In genomic region chr9:133477992-133478850, GRCh38 we compare ENCODE assay signal across 6 cellular contexts. TPM values are rescaled to one million over a fixed set of nuclear protein-coding genes. Genes with fewer than 3 reads are reported as not detected.
A peak's percentile ranks its signal among the peaks of the same experiment; 100 is the strongest.
DNase-seq lines count a peak whose midpoint lies in the region; ATAC-seq and TF ChIP-seq lines count a peak whose summit lies in the region.

No MANE protein-coding gene starts in this region.

- POLR2A ChIA-PET in SK-N-SH (lab: Yijun Ruan, JAX): interaction anchor here (0.6 to 2.3 kb wide), 8 partner anchors 9 to 88 kb away, joined by 3 to 15 read pairs (median 4); partner anchors contain the start of gene CACFD1

- TF ChIP-seq POLR2A in tibial nerve (IDR thresholded peaks at IDR 0.05) (no peak), adrenal gland (IDR thresholded peaks at IDR 0.05) (no peak)

- H3K9ac ChIP-seq in SK-N-SH: peak overlapping the region; percentile 82

- intact Hi-C loops in adrenal gland (cut with DNase I): no loop called here

- H3K4me2 ChIP-seq in SK-N-SH: peak overlapping the region; percentile 98
- peak overlapping the region; percentile 98 for H3K4me2 ChIP-seq in hepatocyte

- TF ChIP-seq EP300 in SK-N-SH (IDR thresholded peaks at IDR 0.05; ENCODE audit: borderline replicate concordance in 1 of 2, low read depth in 1 of 2, low read length in 1 of 2) (no peak), tibial nerve (IDR thresholded peaks at IDR 0.05) (no peak)

- H3K9me3 ChIP-seq in SK-N-SH (no peaks in the 10 kb centered on the region), hepatocyte (ENCODE audit: low read depth) (no peaks in the 10 kb centered on the region), tibial nerve (no peaks in the 10 kb centered on the region), adrenal gland (replicated peaks in 1 of 3) (no peaks in the 10 kb centered on the region)

- H3K36me3 ChIP-seq in SK-N-SH (replicated peaks in 1 of 2; ENCODE audit: control insufficient read depth in 1 of 2, insufficient read depth in 2 of 2, low read length in 1 of 2) (peaks cover 0 to 20% of the 10 kb centered on the region in 2 experiments), hepatocyte (replicated peaks; ENCODE audit: insufficient read depth, low read depth) (no peaks in the 10 kb centered on the region), tibial nerve (peaks cover 0 to 31% (median 0%) of the 10 kb centered on the region in 3 donors), adrenal gland (replicated peaks in 1 of 2) (no peaks in the 10 kb centered on the region)

- peak; percentile 25 for ATAC-seq in HG02588 (IDR thresholded peaks at IDR 0.05; ENCODE audit: unreplicated experiment)

- H3K27ac ChIP-seq in SK-N-SH (ENCODE audit: low read depth in 2 of 2, low read length in 1 of 2): peak overlapping the region in 1 of 2 experiments; percentile 73; a peak in 2 of 4 replicates
- no peak overlapping the region for H3K27ac ChIP-seq in hepatocyte
- H3K27ac ChIP-seq in tibial nerve: peak overlapping the region in 3 of 4 donors; percentile 42 to 66 (median 58)
- peak overlapping the region in 2 of 5 donors; percentile 37 to 51 for H3K27ac ChIP-seq in adrenal gland

- H3K27me3 ChIP-seq in SK-N-SH (ENCODE audit: insufficient read depth) (no peaks in the 10 kb centered on the region), hepatocyte (peaks cover 4% of the 10 kb centered on the region), tibial nerve (no peaks in the 10 kb centered on the region), adrenal gland (no peaks in the 10 kb centered on the region)

- H3K9me2 ChIP-seq in SK-N-SH (no peaks in the 10 kb centered on the region), hepatocyte (replicated peaks; ENCODE audit: insufficient read depth) (no peaks in the 10 kb centered on the region)

- no peaks in the 10 kb centered on the region for H3F3A ChIP-seq in SK-N-SH (replicated peaks; ENCODE audit: insufficient read depth)

- peak overlapping the region; percentile 86 for H2AFZ ChIP-seq in SK-N-SH (ENCODE audit: low read depth)
- peak overlapping the region; percentile 93 for H2AFZ ChIP-seq in hepatocyte

- no peak for TF ChIP-seq RAD21 in SK-N-SH (IDR thresholded peaks at IDR 0.05; ENCODE audit: low read length)

- peak; percentile 75 for DNase-seq in GM12865 (ENCODE audit: low read depth)
- DNase-seq in SK-N-SH: no peak
- DNase-seq in hepatocyte (ENCODE audit: low spot score): peak; percentile 58
- no peak for DNase-seq in tibial nerve (ENCODE audit: low spot score in 2 of 2)
- DNase-seq in adrenal gland: no peak

- H3K4me1 ChIP-seq in SK-N-SH (ENCODE audit: control insufficient read depth in 1 of 2, insufficient read depth in 2 of 2, low read depth in 1 of 2, low read length in 1 of 2): peaks cover 0 to 29% of the 10 kb centered on the region in 2 experiments; a peak in 1 of 4 replicates
- H3K4me1 ChIP-seq in hepatocyte (ENCODE audit: insufficient read depth): peaks cover 7% of the 10 kb centered on the region
- H3K4me1 ChIP-seq in tibial nerve: peaks cover 0 to 22% (median 10%) of the 10 kb centered on the region in 4 donors
- H3K4me1 ChIP-seq in adrenal gland (replicated peaks in 1 of 2): peaks cover 0 to 20% of the 10 kb centered on the region in 2 donors

- CTCF ChIA-PET in SK-N-SH (lab: Yijun Ruan, JAX): interaction anchor here (0.6 to 1.5 kb wide), 10 partner anchors 8 to 150 kb away, joined by 3 to 5 read pairs (median 3); partner anchors contain the start of genes SURF1 and SURF2

- H3K4me3 ChIP-seq in GM12865 (ENCODE audit: low read depth, low read length) (peak overlapping the region; percentile 71), SK-N-SH (ENCODE audit: low read depth in 2 of 2, low read length in 1 of 2) (peak overlapping the region; percentile 66 to 84), hepatocyte (peak overlapping the region; percentile 64), tibial nerve (peak overlapping the region; percentile 45 to 60 (median 52)), adrenal gland (peak overlapping the region in 2 of 4 donors; percentile 40 to 44)

- TF ChIP-seq CTCF in GM12865 (IDR thresholded peaks at IDR 0.05; ENCODE audit: insufficient read depth, low read depth, low read length, missing control alignments) (no peak), SK-N-SH (IDR thresholded peaks at IDR 0.05) (no peak), hepatocyte (IDR thresholded peaks at IDR 0.05; ENCODE audit: poor library complexity) (no peak), tibial nerve (IDR thresholded peaks at IDR 0.05) (no peak), adrenal gland (IDR thresholded peaks at IDR 0.05) (no peak)

- H4K20me1 ChIP-seq in SK-N-SH (ENCODE audit: insufficient read depth): no peaks in the 10 kb centered on the region
- no peaks in the 10 kb centered on the region for H4K20me1 ChIP-seq in hepatocyte (ENCODE audit: insufficient read depth, poor library complexity, severe bottlenecking)

- H3K79me2 ChIP-seq in SK-N-SH (ENCODE audit: insufficient read depth) (peaks cover 12% of the 10 kb centered on the region; the same call in 1 of the 2 replicates), hepatocyte (no peaks in the 10 kb centered on the region)

- 48% methylated on average over 10 of the region's 17 CpGs for WGBS in SK-N-SH (ENCODE audit: low lambda C conversion rate)
- 45% methylated on average over 16 of the region's 17 CpGs for WGBS in hepatocyte (ENCODE audit: low lambda C conversion rate, missing lambda C conversion rate)
- 33 to 37% methylated on average over 16 of the region's 17 CpGs for WGBS in tibial nerve, 2 donors
- 39 to 94% (median 48%) methylated on average over 2 to 17 of the region's 17 CpGs for WGBS in adrenal gland, 4 donors

TF ChIP-seq in SK-N-SH, 30 proteins besides CTCF, POLR2A, EP300 and RAD21 (continues in another document):
- TF ChIP-seq SMC3 (IDR thresholded peaks at IDR 0.05; ENCODE audit: low read depth, low read length) (no peak), NFIC (IDR thresholded peaks at IDR 0.05; ENCODE audit: borderline replicate concordance) (no peak), MAX (IDR thresholded peaks at IDR 0.05; ENCODE audit: low read depth) (no peak), POLR2AphosphoS5 (IDR thresholded peaks at IDR 0.05; ENCODE audit: low read depth, low read length) (no peak), ZBTB33 (IDR thresholded peaks at IDR 0.05; ENCODE audit: borderline replicate concordance, low read depth) (no peak), JUND (IDR thresholded peaks at IDR 0.05) (no peak), RFX5 (IDR thresholded peaks at IDR 0.05; ENCODE audit: low read length) (no peak)

RNA-seq across cellular contexts. Expression of gene SLC2A6, which starts 0.7 kb away (rescaled TPM):
- polyA plus RNA-seq in SK-N-SH (2012; rRNA removed): 5.2 and 7.7 TPM in 2 replicates
- polyA plus RNA-seq in SK-N-SH (2012; cell fraction: cytosol; rRNA removed): 2.2 and 4.1 TPM in 2 replicates
- 11.1 and 14.3 TPM in 2 replicates for polyA plus RNA-seq in SK-N-SH (2012; cell fraction: nucleus; rRNA removed)
- 5.7 and 7.3 TPM in 2 replicates for total RNA-seq in hepatocyte
- 10.6 and 14.8 TPM in 2 replicates for polyA plus RNA-seq in hepatocyte
- total RNA-seq in tibial nerve: 1 to 10 TPM; 2.1 to 6.3 (median 3.0) TPM
- total RNA-seq in adrenal gland: 10 to 100 TPM in 3 of 8 donors, 1 to 10 TPM in 5; 2.0 to 79.1 (median 8.8) TPM
- 1 to 10 TPM; 3.3 to 6.7 (median 5.0) TPM for polyA plus RNA-seq in adrenal gland

RNA-seq across cellular contexts. Expression of gene CACFD1, which starts 18.4 kb away (rescaled TPM):
- polyA plus RNA-seq in SK-N-SH (2012; rRNA removed) (15.2 and 16.8 TPM in 2 replicates), hepatocyte (49.2 and 50.4 TPM in 2 replicates), adrenal gland (10 to 100 TPM in 1 of 3 donors, 1 to 10 TPM in 2; 6.5 to 11.1 (median 8.8) TPM)
- 5.8 and 10.5 TPM in 2 replicates for polyA plus RNA-seq in SK-N-SH (2012; cell fraction: cytosol; rRNA removed)
- 44.0 and 46.4 TPM in 2 replicates for polyA plus RNA-seq in SK-N-SH (2012; cell fraction: nucleus; rRNA removed)
- total RNA-seq in hepatocyte (31.5 and 37.8 TPM in 2 replicates), tibial nerve (10 to 100 TPM in 2 of 4 donors, 1 to 10 TPM in 2; 8.6 to 16.3 (median 10.3) TPM), adrenal gland (10 to 100 TPM; 11.4 to 29.5 (median 19.8) TPM)

RNA-seq across cellular contexts. Expression of gene MYMK, which starts 46.5 kb away (rescaled TPM):
- polyA plus RNA-seq in SK-N-SH (2012; rRNA removed) (not detected in 2 replicates), hepatocyte (0.91 and 1.3 TPM in 2 replicates), adrenal gland (not detected)
- not detected in 2 replicates for polyA plus RNA-seq in SK-N-SH (2012; cell fraction: cytosol; rRNA removed)
- not detected in 2 replicates for polyA plus RNA-seq in SK-N-SH (2012; cell fraction: nucleus; rRNA removed)
- total RNA-seq in hepatocyte (not detected in 2 replicates), tibial nerve (1 to 10 TPM in 2 of 4 donors, not detected in 2; 1.4 to 8.3 TPM), adrenal gland (not detected)

RNA-seq across cellular contexts. Expression of gene ADAMTS13, which starts 56.1 kb away (rescaled TPM):
- polyA plus RNA-seq in SK-N-SH (2012; rRNA removed): 10.6 and 12.3 TPM in 2 replicates
- polyA plus RNA-seq in SK-N-SH (2012; cell fraction: cytosol; rRNA removed): 3.3 and 5.1 TPM in 2 replicates
- 69.2 and 70.7 TPM in 2 replicates for polyA plus RNA-seq in SK-N-SH (2012; cell fraction: nucleus; rRNA removed)
- total RNA-seq in hepatocyte: 1.5 and 6.8 TPM in 2 replicates
- 6.5 and 11.4 TPM in 2 replicates for polyA plus RNA-seq in hepatocyte
- total RNA-seq in tibial nerve: 1 to 10 TPM; 1.7 to 4.3 (median 3.2) TPM
- total RNA-seq in adrenal gland: 1 to 10 TPM in 5 of 8 donors, under 1 TPM in 3; 0.30 to 8.7 (median 1.8) TPM
- 10 to 100 TPM in 2 of 3 donors, under 1 TPM in 1; 0.15 to 19.9 (median 13.4) TPM for polyA plus RNA-seq in adrenal gland

RNA-seq across cellular contexts. Expression of gene ADAMTSL2, which starts 56.3 kb away (rescaled TPM):
- 0.21 and 0.31 TPM in 2 replicates for polyA plus RNA-seq in SK-N-SH (2012; rRNA removed)
- 0.08 and 0.28 TPM in 2 replicates for polyA plus RNA-seq in SK-N-SH (2012; cell fraction: cytosol; rRNA removed)
- polyA plus RNA-seq in SK-N-SH (2012; cell fraction: nucleus; rRNA removed): 0.27 and 0.68 TPM in 2 replicates
- 2.2 and 2.7 TPM in 2 replicates for total RNA-seq in hepatocyte
- 1.5 and 2.3 TPM in 2 replicates for polyA plus RNA-seq in hepatocyte
- total RNA-seq in tibial nerve: 10 to 100 TPM; 11.1 to 38.9 (median 26.9) TPM
- 100 to 1,000 TPM in 2 of 8 donors, 10 to 100 TPM in 6; 23.5 to 138 (median 70.9) TPM for total RNA-seq in adrenal gland
- 100 to 1,000 TPM in 1 of 3 donors, 10 to 100 TPM in 1, 1 to 10 TPM in 1; 4.1 to 108 (median 35.3) TPM for polyA plus RNA-seq in adrenal gland

Comparison
In these comparisons a context has a peak if more than half of its experiments do, and no peak if none do; other contexts are left out.
1. DNase-seq: peak in GM12865 (single experiment) and hepatocyte (single experiment); none in SK-N-SH (single experiment), tibial nerve (0 of 2) and adrenal gland (0 of 7).